Comparison of ENCODE assay signal across 10 cellular contexts in genomic region chr3:140206196-140207040, GRCh38.
DNase-seq lines count a peak whose midpoint lies in the region; ATAC-seq and TF ChIP-seq lines count a peak whose summit lies in the region.
"Had no signal": no experiment of that assay in that cellular context is flagged by ENCODE, and none has a peak within 500 bp of the region (broad histone marks: within the 10 kb centered on the region; RNA-seq: fewer than 3 reads in every experiment).

No MANE protein-coding gene starts in this region.

- peak; percentile 53 for DNase-seq in MCF 10A (ENCODE audit: unreplicated experiment)
- no peak for DNase-seq in breast epithelium (ENCODE audit: low spot score in 2 of 2)
- DNase-seq in Right ventricle myocardium superior = no peak
- DNase-seq in upper lobe of right lung = no peak
- no peak for DNase-seq in anterior cingulate cortex (lab: John Stamatoyannopoulos, UW)
- no peak for DNase-seq in CD4-positive, alpha-beta memory T cell

- H3K4me3 ChIP-seq in breast epithelium (no peak overlapping the region), upper lobe of right lung (no peak overlapping the region)
- no peak overlapping the region for H3K4me3 ChIP-seq in CD4-positive, alpha-beta memory T cell (ENCODE audit: low read length in 2 of 2)
- H3K4me3 ChIP-seq: BLaER1 had no signal

- CTCF ChIA-PET in MCF 10A (lab: Yijun Ruan, JAX) = interaction anchor here (0.6 to 1.8 kb wide), 10 partner anchors 11 to 379 kb away, joined by 3 to 6 read pairs (median 3); no protein-coding TSS in a partner anchor
- CTCF ChIA-PET in CD4-positive, alpha-beta memory T cell (lab: Charles Lee; ENCODE audit: partially characterized antibody) = no interaction called here

- H3K9me3 Mint-ChIP-seq in MCF 10A (ENCODE audit: unreplicated experiment) = peaks cover under 1% of the 10 kb centered on the region
- H3K9me3 Mint-ChIP-seq in CD4-positive, alpha-beta memory T cell = no peaks in the 10 kb centered on the region

- TF ChIP-seq CTCF in MCF 10A (IDR thresholded peaks at IDR 0.05; ENCODE audit: unreplicated experiment) = no peak
- no peak for TF ChIP-seq CTCF in breast epithelium (IDR thresholded peaks at IDR 0.05)
- TF ChIP-seq CTCF in upper lobe of right lung (IDR thresholded peaks at IDR 0.05) = no peak

- H3K27me3 ChIP-seq in breast epithelium = no peaks in the 10 kb centered on the region
- H3K27me3 ChIP-seq in upper lobe of right lung = no peaks in the 10 kb centered on the region
- no peaks in the 10 kb centered on the region for H3K27me3 ChIP-seq in CD4-positive, alpha-beta memory T cell (ENCODE audit: insufficient read depth, low read length)
- H3K27me3 ChIP-seq: BLaER1 had no signal

- no peaks in the 10 kb centered on the region for H3K36me3 Mint-ChIP-seq in MCF 10A (ENCODE audit: insufficient read depth, unreplicated experiment)
- no peaks in the 10 kb centered on the region for H3K36me3 Mint-ChIP-seq in CD4-positive, alpha-beta memory T cell
- H3K36me3 Mint-ChIP-seq: natural killer cell treated with Interleukin-12 subunit alpha and Interleukin-12 subunit beta and Interleukin-15 and Interleukin-18, amount 100 ng/mL, for 72 hours had no signal

- H3K36me3 ChIP-seq in breast epithelium = no peaks in the 10 kb centered on the region
- no peaks in the 10 kb centered on the region for H3K36me3 ChIP-seq in upper lobe of right lung
- no peaks in the 10 kb centered on the region for H3K36me3 ChIP-seq in CD4-positive, alpha-beta memory T cell (ENCODE audit: insufficient read depth, low read length)
- H3K36me3 ChIP-seq: BLaER1 had no signal

- no peak overlapping the region for H3K27ac Mint-ChIP-seq in MCF 10A (ENCODE audit: low read depth, unreplicated experiment)
- no peak overlapping the region for H3K27ac Mint-ChIP-seq in CD4-positive, alpha-beta memory T cell
- H3K27ac Mint-ChIP-seq: natural killer cell treated with Interleukin-12 subunit alpha and Interleukin-12 subunit beta and Interleukin-15 and Interleukin-18, amount 100 ng/mL, for 72 hours had no signal

- H3K9me3 ChIP-seq in breast epithelium (no peaks in the 10 kb centered on the region), upper lobe of right lung (no peaks in the 10 kb centered on the region)
- no peaks in the 10 kb centered on the region for H3K9me3 ChIP-seq in CD4-positive, alpha-beta memory T cell (ENCODE audit: control insufficient read depth in 1 of 2, low read length in 2 of 2)
- H3K9me3 ChIP-seq: BLaER1 had no signal

- no peak overlapping the region for H3K27ac ChIP-seq in breast epithelium
- H3K27ac ChIP-seq in upper lobe of right lung = no peak overlapping the region
- H3K27ac ChIP-seq in CD4-positive, alpha-beta memory T cell (ENCODE audit: low read depth, low read length) = no peak overlapping the region
- H3K27ac ChIP-seq: BLaER1 had no signal

- POLR2A ChIA-PET in MCF 10A (lab: Yijun Ruan, JAX) = no interaction called here
- POLR2A ChIA-PET in CD4-positive, alpha-beta memory T cell (lab: Charles Lee; ENCODE audit: partially characterized antibody) = no interaction called here

- intact Hi-C loops in MCF 10A (cut with micrococcal nuclease) (loop anchor here (1.0 kb wide), 1 partner anchor 40 kb away; no protein-coding TSS in a partner anchor), breast epithelium (cut with DNase I; ENCODE audit: low total_unique reads) (no loop called here), Right ventricle myocardium superior (cut with DNase I) (no loop called here), upper lobe of right lung (cut with DNase I) (no loop called here)
- intact Hi-C loops in CD4-positive, alpha-beta memory T cell (cut with micrococcal nuclease) = no loop called here

- H3K27me3 Mint-ChIP-seq in MCF 10A (ENCODE audit: insufficient read depth, unreplicated experiment) = peaks cover 24% of the 10 kb centered on the region
- H3K27me3 Mint-ChIP-seq in CD4-positive, alpha-beta memory T cell = no peaks in the 10 kb centered on the region

- BruUV-seq in MCF 10A (replicated peaks; lab: Mats Ljungman, UMichigan) = no TSS peak

- H3K4me1 Mint-ChIP-seq in MCF 10A (ENCODE audit: insufficient read depth, unreplicated experiment) = no peaks in the 10 kb centered on the region
- H3K4me1 Mint-ChIP-seq in CD4-positive, alpha-beta memory T cell = no peaks in the 10 kb centered on the region

- no peaks in the 10 kb centered on the region for H3K4me1 ChIP-seq in breast epithelium
- no peaks in the 10 kb centered on the region for H3K4me1 ChIP-seq in upper lobe of right lung
- no peaks in the 10 kb centered on the region for H3K4me1 ChIP-seq in CD4-positive, alpha-beta memory T cell (ENCODE audit: insufficient read depth, low read length)
- H3K4me1 ChIP-seq: BLaER1 had no signal

- no peak overlapping the region for H3K4me3 Mint-ChIP-seq in MCF 10A (ENCODE audit: unreplicated experiment)
- no peak overlapping the region for H3K4me3 Mint-ChIP-seq in CD4-positive, alpha-beta memory T cell
- H3K4me3 Mint-ChIP-seq: natural killer cell treated with Interleukin-12 subunit alpha and Interleukin-12 subunit beta and Interleukin-15 and Interleukin-18, amount 100 ng/mL, for 72 hours had no signal

- no peak for TF ChIP-seq POLR2A in breast epithelium (IDR thresholded peaks at IDR 0.05)

- ATAC-seq in Right ventricle myocardium superior (ENCODE audit: poor library complexity) = peak; percentile 63
- peak; percentile 49 for ATAC-seq in upper lobe of right lung
- ATAC-seq in HG02970 (IDR thresholded peaks at IDR 0.05; ENCODE audit: low FRiP score, unreplicated experiment) = no peak

TF ChIP-seq in PFSK-1, 5 proteins besides CTCF, POLR2A, EP300 and RAD21:
- TF ChIP-seq FOXP2 (optimal IDR thresholded peaks at IDR 0.05; ENCODE audit: borderline replicate concordance, extremely low read depth, extremely low read length, insufficient read depth) = no peak
- no peak for TF ChIP-seq TAF1 (IDR thresholded peaks at IDR 0.05; ENCODE audit: borderline replicate concordance, insufficient read depth, low read length)
- TF ChIP-seq SIN3A (IDR thresholded peaks at IDR 0.05; ENCODE audit: borderline replicate concordance, insufficient read depth, low read length) = no peak
- TF ChIP-seq POLR2AphosphoS5 (IDR thresholded peaks at IDR 0.05; ENCODE audit: low read depth, low read length) = no peak
- peak; percentile 67 to 93 for TF ChIP-seq REST (IDR thresholded peaks at IDR 0.05; ENCODE audit: insufficient read depth in 1 of 2, low read depth in 2 of 2, low read length in 2 of 2)
TF ChIP-seq in PFSK-1: peak in this region for 1.
